In the genomic region with DNA sequence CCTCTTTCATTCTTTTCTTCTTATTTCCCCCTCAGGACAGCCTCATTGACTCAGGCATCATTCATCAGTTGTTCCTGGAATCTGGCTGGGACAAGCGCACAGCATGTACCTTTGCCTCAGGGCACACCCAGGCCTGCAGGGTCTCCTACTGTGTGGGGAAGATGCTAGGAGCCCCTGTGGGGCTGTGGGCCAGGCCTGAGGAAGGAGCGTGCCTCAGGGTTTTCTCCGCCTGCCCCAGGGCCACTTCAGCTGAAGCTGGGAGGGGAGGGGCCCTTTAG, we compare ENCODE assay signal across 17 cellular contexts. TPM values are rescaled to one million over a fixed set of nuclear protein-coding genes. Genes with fewer than 3 reads are reported as not detected.
A peak's percentile ranks its signal among the peaks of the same experiment; 100 is the strongest.
DNase-seq lines count a peak whose midpoint lies in the region; ATAC-seq, FAIRE-seq and TF ChIP-seq lines count a peak whose summit lies in the region.
"Had no signal": no experiment of that assay in that cellular context is flagged by ENCODE, and none has a peak within 500 bp of the region (broad histone marks: within the 10 kb centered on the region; RNA-seq: fewer than 3 reads in every experiment).

No MANE protein-coding gene starts in this region.

- DNase-seq in ELF-1 (ENCODE audit: low read depth, low spot score) (peak; percentile 89), M059J (ENCODE audit: low read depth) (peak; percentile 72), H1 (ENCODE audit: low read depth in 1 of 2, low spot score in 2 of 2) (no peak), osteocyte (ENCODE audit: extremely low spot score, unreplicated experiment) (no peak), MG63 (no peak), NCI-H1092 treated with DMSO at 0.1 percent for 48 hours (lab: John Stamatoyannopoulos, UW) (no peak)
- DNase-seq: aorta, C1 segment of cervical spinal cord, colonic mucosa, DMS153, GOT3, KBM-7, NCI-H2171 treated with DMSO at 0.1 percent for 48 hours, thyroid gland had no signal

- peaks cover 0 to 10% (median 1%) of the 10 kb centered on the region in 4 experiments; a peak in 2 of 7 replicates for H3K4me1 ChIP-seq in H1 (replicated peaks in 1 of 4; ENCODE audit: control insufficient read depth in 3 of 4, insufficient read depth in 4 of 4, low read length in 3 of 4)
- H3K4me1 ChIP-seq: colonic mucosa, thyroid gland had no signal

- H4K8ac ChIP-seq in H1 (ENCODE audit: extremely low read depth, insufficient read depth, low read length), result no peak overlapping the region

- no peak for TF ChIP-seq CTCF in H1 (IDR thresholded peaks at IDR 0.05; ENCODE audit: control extremely low read depth in 1 of 3, insufficient read depth in 1 of 3, low read depth in 1 of 3, low read length in 3 of 3)
- no peak for TF ChIP-seq CTCF in osteocyte (IDR thresholded peaks at IDR 0.05)

- H3K23me2 ChIP-seq in H1 (ENCODE audit: low read depth, low read length), result no peaks in the 10 kb centered on the region

- H2AFZ ChIP-seq in H1 (ENCODE audit: low read length), result no peak overlapping the region

- peak overlapping the region; percentile 57 for H3K27ac Mint-ChIP-seq in osteocyte (ENCODE audit: unreplicated experiment)

- no peak overlapping the region for H4K91ac ChIP-seq in H1 (replicated peaks; ENCODE audit: insufficient read length, low read length)

- H3K56ac ChIP-seq in H1 (replicated peaks; ENCODE audit: insufficient read length, low read depth, low read length), result no peak overlapping the region

- no peaks in the 10 kb centered on the region for H3K79me2 ChIP-seq in H1 (ENCODE audit: control insufficient read depth in 1 of 2, insufficient read depth in 2 of 2, low read length in 2 of 2)

- H3K27me3 ChIP-seq in H1 (replicated peaks in 1 of 4; ENCODE audit: control insufficient read depth in 3 of 4, extremely low read depth in 1 of 4, insufficient read depth in 3 of 4, low read length in 3 of 4) (peaks cover 0 to 6% (median 2%) of the 10 kb centered on the region in 4 experiments; a peak in 1 of 7 replicates), MG63 (no peaks in the 10 kb centered on the region)
- H3K27me3 ChIP-seq: colonic mucosa, SJSA1, thyroid gland had no signal

- CTCF ChIA-PET in H1 (lab: Charles Lee; ENCODE audit: partially characterized antibody), result interaction anchor here (1.9 to 2.5 kb wide), 2 partner anchors 22 to 30 kb away, joined by 5 to 12 read pairs; no protein-coding TSS in a partner anchor

- no peak for FAIRE-seq in H1 (lab: Jason Lieb, UNC)

- no peaks in the 10 kb centered on the region for H3K27me3 Mint-ChIP-seq in osteocyte (ENCODE audit: unreplicated experiment)

- POLR2A ChIA-PET in H1 (lab: Charles Lee; ENCODE audit: partially characterized antibody), result interaction anchor here (0.8 to 5.4 kb wide), 5 partner anchors 8 to 31 kb away, joined by 3 to 20 read pairs (median 19); a partner anchor contains a TSS

- peaks cover 0 to 3% (median 0%) of the 10 kb centered on the region in 4 experiments; a peak in 3 of 8 replicates for H3K36me3 ChIP-seq in H1 (ENCODE audit: control insufficient read depth in 2 of 4, insufficient read depth in 4 of 4, low read length in 3 of 4)
- H3K36me3 ChIP-seq in MG63, result no peaks in the 10 kb centered on the region
- H3K36me3 ChIP-seq: colonic mucosa had no signal

- H3K9ac ChIP-seq in H1 (replicated peaks in 1 of 4; ENCODE audit: extremely low read depth in 1 of 4, low read depth in 3 of 4, low read length in 3 of 4), result no peak overlapping the region

- H3K27ac ChIP-seq in H1 (ENCODE audit: low read depth, low read length), result no peak overlapping the region
- H3K27ac ChIP-seq: colonic mucosa, SJSA1, thyroid gland had no signal

- no peak overlapping the region for H4K5ac ChIP-seq in H1 (ENCODE audit: insufficient read length, low read depth, low read length)

- 90% methylated on average over 3 of the region's 3 CpGs; no CpG with 5 or more reads in 1 of the 2 experiments for WGBS in H1 (ENCODE audit: extremely low coverage in 1 of 2, insufficient coverage in 1 of 2, insufficient read length in 1 of 2, insufficient replicate concordance in 2 of 2, low coverage in 1 of 2, low lambda C conversion rate in 2 of 2, missing lambda C conversion rate in 1 of 2), 2 experiments

- H3K14ac ChIP-seq in H1 (ENCODE audit: insufficient read length), result no peak overlapping the region

- no peak overlapping the region for H2BK20ac ChIP-seq in H1 (ENCODE audit: low read length)

- H3K4me1 Mint-ChIP-seq in osteocyte (ENCODE audit: unreplicated experiment), result peaks cover 19% of the 10 kb centered on the region

- H3K18ac ChIP-seq in H1 (ENCODE audit: extremely low read depth, low read length), result no peak overlapping the region

- no peak overlapping the region for H2BK120ac ChIP-seq in H1 (replicated peaks; ENCODE audit: low read depth, low read length)

- H3K79me1 ChIP-seq in H1 (ENCODE audit: low read depth, low read length), result no peaks in the 10 kb centered on the region

- no peak overlapping the region for H2BK12ac ChIP-seq in H1 (ENCODE audit: low read depth, low read length)

- H3K4me3 ChIP-seq in H1 (ENCODE audit: extremely low read depth in 1 of 4, insufficient read depth in 2 of 4, low read depth in 3 of 4, low read length in 4 of 4) (no peak overlapping the region), MG63 (no peak overlapping the region)
- H3K4me3 ChIP-seq: colonic mucosa, SJSA1, skin epidermis, thyroid gland had no signal

- H3K4me2 ChIP-seq in H1 (ENCODE audit: insufficient read depth in 1 of 2, low read depth in 2 of 2, low read length in 2 of 2), result no peak overlapping the region; a peak in 1 of 4 replicates

- TF ChIP-seq POLR2A in H1 (IDR thresholded peaks at IDR 0.05; ENCODE audit: control extremely low read depth in 1 of 2, low read depth in 2 of 2, low read length in 2 of 2), result no peak

- no peak overlapping the region for H3K4ac ChIP-seq in H1 (replicated peaks; ENCODE audit: insufficient read length, low read depth, low read length)

- H3K9me3 ChIP-seq in H1 (ENCODE audit: insufficient read depth in 2 of 2, low read depth in 1 of 2, low read length in 1 of 2) (no peaks in the 10 kb centered on the region), MG63 (no peaks in the 10 kb centered on the region)
- H3K9me3 ChIP-seq: colonic mucosa, SJSA1, thyroid gland had no signal

- H3K9me3 Mint-ChIP-seq in osteocyte (ENCODE audit: unreplicated experiment), result no peaks in the 10 kb centered on the region

- 0 out of 2 replicates have a peak overlapping the region, but pooled peaks have one; percentile 60 for H2BK5ac ChIP-seq in H1 (ENCODE audit: low read depth, low read length)

- H3K23ac ChIP-seq in H1 (ENCODE audit: insufficient read length), result no peak overlapping the region

- no peak overlapping the region for H2AK5ac ChIP-seq in H1 (ENCODE audit: low read depth, low read length)

- no peak overlapping the region for H2BK15ac ChIP-seq in H1 (ENCODE audit: low read length)

- ATAC-seq in GM19463 (IDR thresholded peaks at IDR 0.05; ENCODE audit: unreplicated experiment), result no peak

- H3K4me3 Mint-ChIP-seq in osteocyte (ENCODE audit: unreplicated experiment), result no peak overlapping the region

- no peak for TF ChIP-seq EP300 in H1 (IDR thresholded peaks at IDR 0.05; ENCODE audit: borderline replicate concordance in 1 of 2, low read depth in 2 of 2, low read length in 2 of 2)

- peaks cover 0 to 2% of the 10 kb centered on the region in 2 experiments for H4K20me1 ChIP-seq in H1 (replicated peaks in 1 of 2; ENCODE audit: control insufficient read depth in 1 of 2, insufficient read depth in 2 of 2, low read length in 2 of 2)

- H3K36me3 Mint-ChIP-seq in osteocyte (ENCODE audit: unreplicated experiment), result peaks cover 8% of the 10 kb centered on the region

- TF ChIP-seq RAD21 in H1 (IDR thresholded peaks at IDR 0.05 in 1 of 2, conservative IDR thresholded peaks at IDR 0.05 in 1 of 2; ENCODE audit: low read depth in 2 of 2, low read length in 2 of 2), result no peak

RNA-seq across cellular contexts. Expression of a gene that starts 7.8 kb away (rescaled TPM):
- total RNA-seq in M059J (2014; rRNA removed; shearing (Covaris generic)), result 0.62 and 1.2 TPM in 2 replicates
- total RNA-seq in H1 (2021; fragmentation: NEBNext Ultra II Directional; extraction: Animal tissue kit (Norgen Biotek cat#: 25700)), result 9.2 and 9.6 TPM in 2 replicates
- polyA plus RNA-seq in H1 (2011; rRNA removed), result 10.9 and 14.4 TPM in 2 replicates
- 15.4 TPM for polyA plus RNA-seq in H1 (2011; cell fraction: cytosol; rRNA removed)
- 40.6 TPM for polyA plus RNA-seq in H1 (2011; cell fraction: nucleus; rRNA removed)
- polyA plus RNA-seq in H1 (2012, experiment 1 of 2), result 6.7 to 11.8 TPM (median 10.8 TPM) in 4 replicates
- polyA plus RNA-seq in H1 (2012, experiment 2 of 2), result 9.1 TPM
- 5.2 TPM for polyA plus RNA-seq in H1 (2013, experiment 1 of 2)
- 5.0 TPM for polyA plus RNA-seq in H1 (2013, experiment 2 of 2)
- polyA minus RNA-seq in H1 (2011; rRNA and poly(A)+ RNA removed), result 4.5 and 7.0 TPM in 2 replicates
- 5.1 TPM for polyA minus RNA-seq in H1 (2011; cell fraction: cytosol; rRNA and poly(A)+ RNA removed)
- 6.0 TPM for polyA minus RNA-seq in H1 (2011; cell fraction: nucleus; rRNA and poly(A)+ RNA removed)
- total RNA-seq in osteocyte, result 1.7 and 2.1 TPM in 2 replicates
- 1.9 TPM in 1 of 2 replicates, not detected in the other for total RNA-seq in MG63 (2014; rRNA removed; shearing (Covaris generic); ENCODE audit: low replicate concordance)

RNA-seq across cellular contexts. Expression of a gene that starts 14.8 kb away (rescaled TPM):
- total RNA-seq in M059J (2014; rRNA removed; shearing (Covaris generic)), result 95.7 and 106 TPM in 2 replicates
- total RNA-seq in H1 (2021; fragmentation: NEBNext Ultra II Directional; extraction: Animal tissue kit (Norgen Biotek cat#: 25700)), result 78.0 and 79.9 TPM in 2 replicates
- polyA plus RNA-seq in H1 (2011; rRNA removed), result 157 and 194 TPM in 2 replicates
- polyA plus RNA-seq in H1 (2011; cell fraction: cytosol; rRNA removed), result 134 TPM
- 285 TPM for polyA plus RNA-seq in H1 (2011; cell fraction: nucleus; rRNA removed)
- 78.1 to 93.8 TPM (median 86.1 TPM) in 4 replicates for polyA plus RNA-seq in H1 (2012, experiment 1 of 2)
- polyA plus RNA-seq in H1 (2012, experiment 2 of 2), result 88.7 TPM
- polyA plus RNA-seq in H1 (2013, experiment 1 of 2), result 55.2 TPM
- polyA plus RNA-seq in H1 (2013, experiment 2 of 2), result 51.2 TPM
- 87.0 and 93.0 TPM in 2 replicates for polyA minus RNA-seq in H1 (2011; rRNA and poly(A)+ RNA removed)
- polyA minus RNA-seq in H1 (2011; cell fraction: cytosol; rRNA and poly(A)+ RNA removed), result 54.8 TPM
- polyA minus RNA-seq in H1 (2011; cell fraction: nucleus; rRNA and poly(A)+ RNA removed), result 74.9 TPM
- total RNA-seq in osteocyte, result 40.0 and 43.4 TPM in 2 replicates
- total RNA-seq in MG63 (2014; rRNA removed; shearing (Covaris generic); ENCODE audit: low replicate concordance), result 72.5 and 81.0 TPM in 2 replicates

RNA-seq across cellular contexts. Expression of a gene that starts 16.8 kb away (rescaled TPM):
- 0.54 and 1.4 TPM in 2 replicates for total RNA-seq in M059J (2014; rRNA removed; shearing (Covaris generic))
- total RNA-seq in H1 (2021; fragmentation: NEBNext Ultra II Directional; extraction: Animal tissue kit (Norgen Biotek cat#: 25700)), result 1.3 and 1.7 TPM in 2 replicates
- polyA plus RNA-seq in H1 (2011; rRNA removed), result 1.3 and 2.1 TPM in 2 replicates
- polyA plus RNA-seq in H1 (2011; cell fraction: cytosol; rRNA removed), result 1.6 TPM
- 6.4 TPM for polyA plus RNA-seq in H1 (2011; cell fraction: nucleus; rRNA removed)
- polyA plus RNA-seq in H1 (2012, experiment 1 of 2), result 0.72 to 2.2 TPM (median 1.3 TPM) in 4 replicates
- polyA plus RNA-seq in H1 (2012, experiment 2 of 2), result 0.81 TPM
- polyA plus RNA-seq in H1 (2013, experiment 1 of 2), result 0.59 TPM
- polyA plus RNA-seq in H1 (2013, experiment 2 of 2), result 0.57 TPM
- polyA minus RNA-seq in H1 (2011; rRNA and poly(A)+ RNA removed), result 0.44 TPM in 2 replicates
- not detected for polyA minus RNA-seq in H1 (2011; cell fraction: cytosol; rRNA and poly(A)+ RNA removed)
- 1.6 TPM for polyA minus RNA-seq in H1 (2011; cell fraction: nucleus; rRNA and poly(A)+ RNA removed)
- not detected in 2 replicates for total RNA-seq in osteocyte
- not detected in 2 replicates for total RNA-seq in MG63 (2014; rRNA removed; shearing (Covaris generic); ENCODE audit: low replicate concordance)
- total RNA-seq: SJSA1 had no signal

RNA-seq across cellular contexts. Expression of a gene that starts 20.2 kb away (rescaled TPM):
- 44.2 and 44.7 TPM in 2 replicates for total RNA-seq in M059J (2014; rRNA removed; shearing (Covaris generic))
- 37.7 and 37.9 TPM in 2 replicates for total RNA-seq in H1 (2021; fragmentation: NEBNext Ultra II Directional; extraction: Animal tissue kit (Norgen Biotek cat#: 25700))
- 93.9 and 100.0 TPM in 2 replicates for polyA plus RNA-seq in H1 (2011; rRNA removed)
- 76.6 TPM for polyA plus RNA-seq in H1 (2011; cell fraction: cytosol; rRNA removed)
- 66.5 TPM for polyA plus RNA-seq in H1 (2011; cell fraction: nucleus; rRNA removed)
- polyA plus RNA-seq in H1 (2012, experiment 1 of 2), result 42.9 to 57.2 TPM (median 49.6 TPM) in 4 replicates
- 71.1 TPM for polyA plus RNA-seq in H1 (2012, experiment 2 of 2)
- 48.0 TPM for polyA plus RNA-seq in H1 (2013, experiment 1 of 2)
- 59.4 TPM for polyA plus RNA-seq in H1 (2013, experiment 2 of 2)
- 43.1 and 48.2 TPM in 2 replicates for polyA minus RNA-seq in H1 (2011; rRNA and poly(A)+ RNA removed)
- 20.2 TPM for polyA minus RNA-seq in H1 (2011; cell fraction: cytosol; rRNA and poly(A)+ RNA removed)
- polyA minus RNA-seq in H1 (2011; cell fraction: nucleus; rRNA and poly(A)+ RNA removed), result 38.5 TPM
- 41.0 and 44.5 TPM in 2 replicates for total RNA-seq in osteocyte
- total RNA-seq in MG63 (2014; rRNA removed; shearing (Covaris generic); ENCODE audit: low replicate concordance), result 27.1 and 33.2 TPM in 2 replicates

RNA-seq across cellular contexts. Expression of a gene that starts 23.0 kb away (rescaled TPM):
- 7.7 and 13.7 TPM in 2 replicates for total RNA-seq in M059J (2014; rRNA removed; shearing (Covaris generic))
- 22.9 and 23.1 TPM in 2 replicates for total RNA-seq in H1 (2021; fragmentation: NEBNext Ultra II Directional; extraction: Animal tissue kit (Norgen Biotek cat#: 25700))
- polyA plus RNA-seq in H1 (2011; rRNA removed), result 27.5 and 38.0 TPM in 2 replicates
- polyA plus RNA-seq in H1 (2011; cell fraction: cytosol; rRNA removed), result 36.8 TPM
- 218 TPM for polyA plus RNA-seq in H1 (2011; cell fraction: nucleus; rRNA removed)
- polyA plus RNA-seq in H1 (2012, experiment 1 of 2), result 23.0 to 37.9 TPM (median 32.2 TPM) in 4 replicates
- 11.4 TPM for polyA plus RNA-seq in H1 (2012, experiment 2 of 2)
- polyA plus RNA-seq in H1 (2013, experiment 1 of 2), result 13.5 TPM
- 13.1 TPM for polyA plus RNA-seq in H1 (2013, experiment 2 of 2)
- polyA minus RNA-seq in H1 (2011; rRNA and poly(A)+ RNA removed), result 11.5 and 14.2 TPM in 2 replicates
- polyA minus RNA-seq in H1 (2011; cell fraction: cytosol; rRNA and poly(A)+ RNA removed), result 9.8 TPM
- polyA minus RNA-seq in H1 (2011; cell fraction: nucleus; rRNA and poly(A)+ RNA removed), result 36.5 TPM
- total RNA-seq in osteocyte, result 26.6 and 35.7 TPM in 2 replicates
- total RNA-seq in MG63 (2014; rRNA removed; shearing (Covaris generic); ENCODE audit: low replicate concordance), result 5.7 and 8.5 TPM in 2 replicates

Comparison
In these comparisons a context has a peak if more than half of its experiments do, and no peak if none do; other contexts are left out.
1. DNase-seq: peak in ELF-1 (single experiment) and M059J (single experiment); none in H1 (0 of 2), osteocyte (single experiment), MG63 (single experiment) and NCI-H1092 treated with DMSO at 0.1 percent for 48 hours (single experiment).